10 cellular contexts compared by ENCODE assay signal in genomic region chr11:119374632-119375394, GRCh38. TPM values are rescaled to one million over a fixed set of nuclear protein-coding genes. Genes with fewer than 3 reads are reported as not detected.
DNase-seq lines count a peak whose midpoint lies in the region; ATAC-seq and TF ChIP-seq lines count a peak whose summit lies in the region.
"Had no signal": no experiment of that assay in that cellular context is flagged by ENCODE, and none has a peak within 500 bp of the region (broad histone marks: within the 10 kb centered on the region; RNA-seq: fewer than 3 reads in every experiment).

No MANE protein-coding gene starts in this region.

- intact Hi-C loops in Right ventricle myocardium superior (cut with DNase I): loop anchor here (5.0 kb wide), 1 partner anchor 38 kb away; no protein-coding TSS in a partner anchor
- intact Hi-C loops in cardiac septum (cut with DNase I): no loop called here
- intact Hi-C loops in esophagus muscularis mucosa (cut with DNase I): loop anchor here (1.0 kb wide), 1 partner anchor 19 kb away; no protein-coding TSS in a partner anchor
- intact Hi-C loops in PC-3 (cut with micrococcal nuclease): loop anchor here (1.0 kb wide), 2 partner anchors 19 to 37 kb away; no protein-coding TSS in a partner anchor
- intact Hi-C loops in mucosa of descending colon (cut with DNase I, micrococcal nuclease): no loop called here

- no peaks in the 10 kb centered on the region for H3K9me2 ChIP-seq in PC-3 (replicated peaks; ENCODE audit: low read length)

- DNase-seq in Right ventricle myocardium superior (no peak), cardiac septum (ENCODE audit: low spot score) (no peak), esophagus muscularis mucosa (ENCODE audit: extremely low spot score) (no peak), PC-3 (no peak), mucosa of descending colon (no peak)
- DNase-seq in activated CD4-positive, alpha-beta T cell treated with anti-CD3 and anti-CD28 coated beads, Interleukin-2, amount 50 U/mL, for 1 hour: no peak

- TF ChIP-seq CTCF in esophagus muscularis mucosa (IDR thresholded peaks at IDR 0.05) (no peak), PC-3 (conservative IDR thresholded peaks at IDR 0.05; ENCODE audit: low read depth, low read length) (no peak), mucosa of descending colon (IDR thresholded peaks at IDR 0.05) (no peak)

- H3K4me3 ChIP-seq in esophagus muscularis mucosa (no peak overlapping the region), neuron (ENCODE audit: low read length) (peak overlapping the region; percentile 4), PC-3 (ENCODE audit: low read length) (no peak overlapping the region), mucosa of descending colon (no peak overlapping the region)

- H3K9ac ChIP-seq in PC-3 (ENCODE audit: low read length): no peak overlapping the region

- H3K9me3 ChIP-seq in esophagus muscularis mucosa: no peaks in the 10 kb centered on the region
- no peaks in the 10 kb centered on the region for H3K9me3 ChIP-seq in neuron (ENCODE audit: low read length)
- H3K9me3 ChIP-seq in PC-3 (ENCODE audit: low read length): no peaks in the 10 kb centered on the region
- H3K9me3 ChIP-seq in mucosa of descending colon: no peaks in the 10 kb centered on the region

- BruUV-seq in PC-3 (replicated peaks; lab: Mats Ljungman, UMichigan): no TSS peak

- H3K4me2 ChIP-seq in PC-3 (ENCODE audit: low read length): no peak overlapping the region

- H3K27ac ChIP-seq in esophagus muscularis mucosa (replicated peaks in 1 of 4): peak overlapping the region; percentile 83 to 93 (median 88)
- no peak overlapping the region for H3K27ac ChIP-seq in PC-3 (ENCODE audit: low read length)

- TF ChIP-seq POLR2A in esophagus muscularis mucosa (IDR thresholded peaks at IDR 0.05; ENCODE audit: low read depth): no peak

- peaks cover 0 to 4% (median 0%) of the 10 kb centered on the region in 4 donors for H3K36me3 ChIP-seq in esophagus muscularis mucosa
- no peaks in the 10 kb centered on the region for H3K36me3 ChIP-seq in neuron (ENCODE audit: insufficient read depth, low read length)
- H3K36me3 ChIP-seq in PC-3 (ENCODE audit: low read depth, low read length): no peaks in the 10 kb centered on the region
- H3K36me3 ChIP-seq in mucosa of descending colon (ENCODE audit: low read depth): no peaks in the 10 kb centered on the region

- H3K27me3 ChIP-seq in esophagus muscularis mucosa: no peaks in the 10 kb centered on the region
- peaks cover 8% of the 10 kb centered on the region for H3K27me3 ChIP-seq in neuron (ENCODE audit: insufficient read depth, low read length)
- no peaks in the 10 kb centered on the region for H3K27me3 ChIP-seq in PC-3 (ENCODE audit: low read length)

- H3K4me1 ChIP-seq in esophagus muscularis mucosa (peaks cover 65 to 81% (median 75%) of the 10 kb centered on the region in 4 donors), neuron (ENCODE audit: insufficient read depth, low read length) (peaks cover 37% of the 10 kb centered on the region), PC-3 (ENCODE audit: insufficient read depth, low read length) (peaks cover 10% of the 10 kb centered on the region), mucosa of descending colon (ENCODE audit: low read depth) (peaks cover 22% of the 10 kb centered on the region)

- CTCF ChIA-PET in PC-3 (lab: Charles Lee): interaction anchor here (0.6 to 2.1 kb wide), 6 partner anchors 14 to 100 kb away, joined by 3 to 28 read pairs (median 9); partner anchors contain the start of gene C1QTNF5

- H3F3A ChIP-seq in PC-3 (ENCODE audit: low read length, unreplicated experiment): no peaks in the 10 kb centered on the region

- no peak for TF ChIP-seq EP300 in esophagus muscularis mucosa (IDR thresholded peaks at IDR 0.05)

- no peaks in the 10 kb centered on the region for H4K20me1 ChIP-seq in PC-3 (ENCODE audit: low read length)

- no peaks in the 10 kb centered on the region for H3K79me2 ChIP-seq in PC-3 (ENCODE audit: low read length)

- H2AFZ ChIP-seq in neuron (ENCODE audit: low read depth, low read length) (no peak overlapping the region), PC-3 (ENCODE audit: low read length) (no peak overlapping the region)

- peak; percentile 2 for ATAC-seq in Right ventricle myocardium superior (ENCODE audit: poor library complexity)
- ATAC-seq in PC-3: no peak
- ATAC-seq in HG03139 (IDR thresholded peaks at IDR 0.05; ENCODE audit: unreplicated experiment): no peak
- ATAC-seq in mucosa of descending colon: no peak

- 33% methylated on average over 8 of the region's 11 CpGs for WGBS in esophagus muscularis mucosa

- POLR2A ChIA-PET in PC-3 (lab: Charles Lee; ENCODE audit: unreplicated experiment): no interaction called here

RNA-seq across cellular contexts. Expression of gene USP2, which starts 6.7 kb away (rescaled TPM):
- total RNA-seq in Right ventricle myocardium superior: 136 TPM
- total RNA-seq in cardiac septum: 80.0 TPM
- 1 to 10 TPM; 4.6 to 9.9 (median 6.1) TPM for total RNA-seq in esophagus muscularis mucosa
- total RNA-seq in PC-3 (2014; rRNA removed): 0.92 and 1.8 TPM in 2 replicates
- total RNA-seq in mucosa of descending colon: 10 to 100 TPM; 16.9 to 84.3 (median 26.7) TPM

RNA-seq across cellular contexts. Expression of gene MFRP, which starts 28.3 kb away (rescaled TPM):
- total RNA-seq in Right ventricle myocardium superior (not detected), cardiac septum (not detected), esophagus muscularis mucosa (under 1 TPM in 1 of 4 donors, not detected in 3; 0.11 TPM), PC-3 (2014; rRNA removed) (not detected in 2 replicates), mucosa of descending colon (not detected)
- total RNA-seq: activated CD4-positive, alpha-beta T cell treated with anti-CD3 and anti-CD28 coated beads, Interleukin-2, amount 10 ng/mL, durations not matched to agents 7 days and 5 days; M059J had no signal

RNA-seq across cellular contexts. Expression of gene C1QTNF5, which starts 34.1 kb away (rescaled TPM):
- 15.1 TPM for total RNA-seq in Right ventricle myocardium superior
- total RNA-seq in cardiac septum: 33.8 TPM
- total RNA-seq in esophagus muscularis mucosa: 10 to 100 TPM; 23.7 to 74.3 (median 51.6) TPM
- total RNA-seq in PC-3 (2014; rRNA removed): 2.0 and 2.6 TPM in 2 replicates
- 10 to 100 TPM in 1 of 3 donors, 1 to 10 TPM in 2; 5.1 to 13.9 (median 9.3) TPM for total RNA-seq in mucosa of descending colon
- total RNA-seq: activated CD4-positive, alpha-beta T cell treated with anti-CD3 and anti-CD28 coated beads, Interleukin-2, amount 10 ng/mL, durations not matched to agents 7 days and 5 days had no signal

RNA-seq across cellular contexts. Expression of gene RNF26, which starts 40.5 kb away (rescaled TPM):
- total RNA-seq in Right ventricle myocardium superior: 12.9 TPM
- 10.7 TPM for total RNA-seq in cardiac septum
- total RNA-seq in esophagus muscularis mucosa: 10 to 100 TPM; 14.2 to 33.2 (median 20.9) TPM
- total RNA-seq in PC-3 (2014; rRNA removed): 22.9 and 34.5 TPM in 2 replicates
- total RNA-seq in mucosa of descending colon: 10 to 100 TPM; 20.7 to 24.7 (median 23.7) TPM

RNA-seq across cellular contexts. Expression of gene THY1, which starts 48.2 kb away (rescaled TPM):
- total RNA-seq in Right ventricle myocardium superior: 1.5 TPM
- 6.8 TPM for total RNA-seq in cardiac septum
- total RNA-seq in esophagus muscularis mucosa: 10 to 100 TPM; 13.3 to 70.1 (median 25.4) TPM
- not detected in 2 replicates for total RNA-seq in PC-3 (2014; rRNA removed)
- total RNA-seq in mucosa of descending colon: 10 to 100 TPM in 2 of 3 donors, 1 to 10 TPM in 1; 2.8 to 32.5 (median 28.3) TPM

Comparison
In these comparisons a context has a peak if more than half of its experiments do, and no peak if none do; other contexts are left out.
1. intact Hi-C loops: an anchor here in Right ventricle myocardium superior (5.0 kb wide), esophagus muscularis mucosa (1.0 kb wide) and PC-3 (1.0 kb wide); none called in cardiac septum and mucosa of descending colon.